ENCODE assay signal across 1 cellular context in the genomic region with DNA sequence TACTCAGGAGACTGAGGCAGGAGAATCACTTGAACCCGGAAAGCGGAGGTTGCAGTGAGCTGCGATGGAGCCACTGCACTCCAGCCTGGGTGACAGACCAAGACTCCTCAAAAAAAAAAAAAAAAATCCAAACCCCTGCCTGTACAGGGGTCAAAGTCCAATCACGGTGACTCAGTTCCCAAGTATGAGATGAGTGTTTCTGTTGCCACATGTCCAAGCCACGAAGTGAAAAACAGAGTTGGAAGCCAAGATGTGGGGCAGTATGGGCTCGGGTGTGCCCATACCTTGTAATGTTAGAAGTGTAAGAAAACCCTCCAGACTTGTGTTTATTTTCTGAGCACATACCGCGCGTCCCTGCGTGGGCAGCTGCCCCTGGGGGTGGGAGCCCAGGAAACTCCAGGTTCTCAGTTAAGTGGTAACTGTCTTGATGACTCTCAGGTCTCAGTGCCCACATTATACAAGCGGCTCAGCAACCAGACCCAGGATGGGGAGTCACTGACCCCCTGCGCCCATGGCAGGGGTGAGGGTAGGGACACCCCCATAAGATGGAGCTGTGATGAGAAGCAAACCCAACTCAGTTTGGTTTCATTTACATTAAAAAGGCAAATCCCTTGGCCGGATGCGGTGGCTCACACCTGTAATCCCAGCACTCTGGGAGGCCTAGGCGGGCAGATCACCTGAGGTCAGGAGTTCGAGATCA.
TF ChIP-seq lines count a peak whose summit lies in the region.

No MANE protein-coding gene starts in this region.

TF ChIP-seq in HepG2, 621 proteins besides CTCF, POLR2A, EP300 and RAD21 (continued from another document and continues in another):
- TF ChIP-seq GATAD1 (CRISPR knock-in tag; IDR thresholded peaks at IDR 0.05) (peak; percentile 65; the same call in 1 of the 2 replicates), GLI4 (CRISPR knock-in tag; IDR thresholded peaks at IDR 0.05; ENCODE audit: borderline replicate concordance) (no peak), JUNB (CRISPR knock-in tag; IDR thresholded peaks at IDR 0.05; ENCODE audit: borderline replicate concordance) (peak; percentile 82), BORCS8-MEF2B (CRISPR knock-in tag; IDR thresholded peaks at IDR 0.05) (no peak), SALL1 (CRISPR knock-in tag; IDR thresholded peaks at IDR 0.05) (peak; percentile 19), ZFP1 (CRISPR knock-in tag; IDR thresholded peaks at IDR 0.05) (0 out of 2 replicates have a peak, but pooled peaks have one; percentile 20), TP53 (CRISPR knock-in tag; conservative IDR thresholded peaks at IDR 0.05) (no peak), NBN (conservative IDR thresholded peaks at IDR 0.05) (no peak), RARA (CRISPR knock-in tag; IDR thresholded peaks at IDR 0.05) (0 out of 2 replicates have a peak, but pooled peaks have one; percentile 40), ZNF12 (CRISPR knock-in tag; IDR thresholded peaks at IDR 0.05) (peak; percentile 63; the same call in 1 of the 2 replicates), SMARCE1 (IDR thresholded peaks at IDR 0.05; ENCODE audit: borderline replicate concordance) (0 out of 2 replicates have a peak, but pooled peaks have one; percentile 16), FOSL2 (CRISPR knock-in tag; IDR thresholded peaks at IDR 0.05) (peak; percentile 98), ZNF205 (CRISPR knock-in tag; IDR thresholded peaks at IDR 0.05) (0 out of 2 replicates have a peak, but pooled peaks have one; percentile 63), TEAD3 (CRISPR knock-in tag; optimal IDR thresholded peaks at IDR 0.05; ENCODE audit: borderline replicate concordance) (peak; percentile 96), ZNF672 (CRISPR knock-in tag; IDR thresholded peaks at IDR 0.05) (no peak), IKZF1 (IDR thresholded peaks at IDR 0.05) (no peak), HNF4A (CRISPR knock-in tag; IDR thresholded peaks at IDR 0.05) (peak; percentile 70), SMAD3 (CRISPR knock-in tag; IDR thresholded peaks at IDR 0.05) (no peak), RXRB (CRISPR knock-in tag; IDR thresholded peaks at IDR 0.05; ENCODE audit: borderline replicate concordance) (peak; percentile 26; the same call in 1 of the 2 replicates), ATF1 (CRISPR knock-in tag; IDR thresholded peaks at IDR 0.05) (0 out of 2 replicates have a peak, but pooled peaks have one; percentile 35), ADNP (CRISPR knock-in tag; IDR thresholded peaks at IDR 0.05) (peak; percentile 34; the same call in 1 of the 2 replicates), SMAD9 (CRISPR knock-in tag; IDR thresholded peaks at IDR 0.05) (0 out of 2 replicates have a peak, but pooled peaks have one; percentile 49), NR2F1 (CRISPR knock-in tag; IDR thresholded peaks at IDR 0.05) (0 out of 4 replicates have a peak, but pooled peaks of 1 of the 2 experiments have one; percentile 5), SOX13 (IDR thresholded peaks at IDR 0.05) (no peak), SOX13 (CRISPR knock-in tag; conservative IDR thresholded peaks at IDR 0.05 in 1 of 2, IDR thresholded peaks at IDR 0.05 in 1 of 2) (peak in 1 of 2 experiments; percentile 35; a peak in 1 of 4 replicates), CHD4 (IDR thresholded peaks at IDR 0.05; ENCODE audit: borderline replicate concordance, low read length) (peak; percentile 80; the same call in 1 of the 2 replicates), THAP11 (CRISPR knock-in tag; IDR thresholded peaks at IDR 0.05) (peak; percentile 46), SAP130 (CRISPR knock-in tag; IDR thresholded peaks at IDR 0.05; ENCODE audit: low read depth) (peak; percentile 74)
- TF ChIP-seq, protein P1, sequence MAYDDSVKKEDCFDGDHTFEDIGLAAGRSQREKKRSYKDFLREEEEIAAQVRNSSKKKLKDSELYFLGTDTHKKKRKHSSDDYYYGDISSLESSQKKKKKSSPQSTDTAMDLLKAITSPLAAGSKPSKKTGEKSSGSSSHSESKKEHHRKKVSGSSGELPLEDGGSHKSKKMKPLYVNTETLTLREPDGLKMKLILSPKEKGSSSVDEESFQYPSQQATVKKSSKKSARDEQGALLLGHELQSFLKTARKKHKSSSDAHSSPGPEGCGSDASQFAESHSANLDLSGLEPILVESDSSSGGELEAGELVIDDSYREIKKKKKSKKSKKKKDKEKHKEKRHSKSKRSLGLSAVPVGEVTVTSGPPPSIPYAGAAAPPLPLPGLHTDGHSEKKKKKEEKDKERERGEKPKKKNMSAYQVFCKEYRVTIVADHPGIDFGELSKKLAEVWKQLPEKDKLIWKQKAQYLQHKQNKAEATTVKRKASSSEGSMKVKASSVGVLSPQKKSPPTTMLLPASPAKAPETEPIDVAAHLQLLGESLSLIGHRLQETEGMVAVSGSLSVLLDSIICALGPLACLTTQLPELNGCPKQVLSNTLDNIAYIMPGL (CRISPR knock-in tag; IDR thresholded peaks at IDR 0.05; ENCODE audit: borderline replicate concordance in 1 of 2, low read depth in 1 of 2), result peak in 1 of 2 experiments; percentile 13; a peak in 1 of 4 replicates
- TF ChIP-seq, protein P2, sequence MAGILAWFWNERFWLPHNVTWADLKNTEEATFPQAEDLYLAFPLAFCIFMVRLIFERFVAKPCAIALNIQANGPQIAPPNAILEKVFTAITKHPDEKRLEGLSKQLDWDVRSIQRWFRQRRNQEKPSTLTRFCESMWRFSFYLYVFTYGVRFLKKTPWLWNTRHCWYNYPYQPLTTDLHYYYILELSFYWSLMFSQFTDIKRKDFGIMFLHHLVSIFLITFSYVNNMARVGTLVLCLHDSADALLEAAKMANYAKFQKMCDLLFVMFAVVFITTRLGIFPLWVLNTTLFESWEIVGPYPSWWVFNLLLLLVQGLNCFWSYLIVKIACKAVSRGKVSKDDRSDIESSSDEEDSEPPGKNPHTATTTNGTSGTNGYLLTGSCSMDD (CRISPR knock-in tag; IDR thresholded peaks at IDR 0.05), result no peak
- TF ChIP-seq, protein P3, sequence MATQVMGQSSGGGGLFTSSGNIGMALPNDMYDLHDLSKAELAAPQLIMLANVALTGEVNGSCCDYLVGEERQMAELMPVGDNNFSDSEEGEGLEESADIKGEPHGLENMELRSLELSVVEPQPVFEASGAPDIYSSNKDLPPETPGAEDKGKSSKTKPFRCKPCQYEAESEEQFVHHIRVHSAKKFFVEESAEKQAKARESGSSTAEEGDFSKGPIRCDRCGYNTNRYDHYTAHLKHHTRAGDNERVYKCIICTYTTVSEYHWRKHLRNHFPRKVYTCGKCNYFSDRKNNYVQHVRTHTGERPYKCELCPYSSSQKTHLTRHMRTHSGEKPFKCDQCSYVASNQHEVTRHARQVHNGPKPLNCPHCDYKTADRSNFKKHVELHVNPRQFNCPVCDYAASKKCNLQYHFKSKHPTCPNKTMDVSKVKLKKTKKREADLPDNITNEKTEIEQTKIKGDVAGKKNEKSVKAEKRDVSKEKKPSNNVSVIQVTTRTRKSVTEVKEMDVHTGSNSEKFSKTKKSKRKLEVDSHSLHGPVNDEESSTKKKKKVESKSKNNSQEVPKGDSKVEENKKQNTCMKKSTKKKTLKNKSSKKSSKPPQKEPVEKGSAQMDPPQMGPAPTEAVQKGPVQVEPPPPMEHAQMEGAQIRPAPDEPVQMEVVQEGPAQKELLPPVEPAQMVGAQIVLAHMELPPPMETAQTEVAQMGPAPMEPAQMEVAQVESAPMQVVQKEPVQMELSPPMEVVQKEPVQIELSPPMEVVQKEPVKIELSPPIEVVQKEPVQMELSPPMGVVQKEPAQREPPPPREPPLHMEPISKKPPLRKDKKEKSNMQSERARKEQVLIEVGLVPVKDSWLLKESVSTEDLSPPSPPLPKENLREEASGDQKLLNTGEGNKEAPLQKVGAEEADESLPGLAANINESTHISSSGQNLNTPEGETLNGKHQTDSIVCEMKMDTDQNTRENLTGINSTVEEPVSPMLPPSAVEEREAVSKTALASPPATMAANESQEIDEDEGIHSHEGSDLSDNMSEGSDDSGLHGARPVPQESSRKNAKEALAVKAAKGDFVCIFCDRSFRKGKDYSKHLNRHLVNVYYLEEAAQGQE (IDR thresholded peaks at IDR 0.05; ENCODE audit: borderline replicate concordance in 1 of 2, low read depth in 1 of 2, low read length in 2 of 2), result peak in 1 of 2 experiments; percentile 12; a peak in 1 of 4 replicates
- TF ChIP-seq, protein P4, sequence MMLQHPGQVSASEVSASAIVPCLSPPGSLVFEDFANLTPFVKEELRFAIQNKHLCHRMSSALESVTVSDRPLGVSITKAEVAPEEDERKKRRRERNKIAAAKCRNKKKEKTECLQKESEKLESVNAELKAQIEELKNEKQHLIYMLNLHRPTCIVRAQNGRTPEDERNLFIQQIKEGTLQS (CRISPR knock-in tag; IDR thresholded peaks at IDR 0.05), result peak; percentile 90
- TF ChIP-seq, protein P5, sequence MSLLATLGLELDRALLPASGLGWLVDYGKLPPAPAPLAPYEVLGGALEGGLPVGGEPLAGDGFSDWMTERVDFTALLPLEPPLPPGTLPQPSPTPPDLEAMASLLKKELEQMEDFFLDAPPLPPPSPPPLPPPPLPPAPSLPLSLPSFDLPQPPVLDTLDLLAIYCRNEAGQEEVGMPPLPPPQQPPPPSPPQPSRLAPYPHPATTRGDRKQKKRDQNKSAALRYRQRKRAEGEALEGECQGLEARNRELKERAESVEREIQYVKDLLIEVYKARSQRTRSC (CRISPR knock-in tag; IDR thresholded peaks at IDR 0.05; ENCODE audit: low read depth), result no peak
- TF ChIP-seq, protein P6, sequence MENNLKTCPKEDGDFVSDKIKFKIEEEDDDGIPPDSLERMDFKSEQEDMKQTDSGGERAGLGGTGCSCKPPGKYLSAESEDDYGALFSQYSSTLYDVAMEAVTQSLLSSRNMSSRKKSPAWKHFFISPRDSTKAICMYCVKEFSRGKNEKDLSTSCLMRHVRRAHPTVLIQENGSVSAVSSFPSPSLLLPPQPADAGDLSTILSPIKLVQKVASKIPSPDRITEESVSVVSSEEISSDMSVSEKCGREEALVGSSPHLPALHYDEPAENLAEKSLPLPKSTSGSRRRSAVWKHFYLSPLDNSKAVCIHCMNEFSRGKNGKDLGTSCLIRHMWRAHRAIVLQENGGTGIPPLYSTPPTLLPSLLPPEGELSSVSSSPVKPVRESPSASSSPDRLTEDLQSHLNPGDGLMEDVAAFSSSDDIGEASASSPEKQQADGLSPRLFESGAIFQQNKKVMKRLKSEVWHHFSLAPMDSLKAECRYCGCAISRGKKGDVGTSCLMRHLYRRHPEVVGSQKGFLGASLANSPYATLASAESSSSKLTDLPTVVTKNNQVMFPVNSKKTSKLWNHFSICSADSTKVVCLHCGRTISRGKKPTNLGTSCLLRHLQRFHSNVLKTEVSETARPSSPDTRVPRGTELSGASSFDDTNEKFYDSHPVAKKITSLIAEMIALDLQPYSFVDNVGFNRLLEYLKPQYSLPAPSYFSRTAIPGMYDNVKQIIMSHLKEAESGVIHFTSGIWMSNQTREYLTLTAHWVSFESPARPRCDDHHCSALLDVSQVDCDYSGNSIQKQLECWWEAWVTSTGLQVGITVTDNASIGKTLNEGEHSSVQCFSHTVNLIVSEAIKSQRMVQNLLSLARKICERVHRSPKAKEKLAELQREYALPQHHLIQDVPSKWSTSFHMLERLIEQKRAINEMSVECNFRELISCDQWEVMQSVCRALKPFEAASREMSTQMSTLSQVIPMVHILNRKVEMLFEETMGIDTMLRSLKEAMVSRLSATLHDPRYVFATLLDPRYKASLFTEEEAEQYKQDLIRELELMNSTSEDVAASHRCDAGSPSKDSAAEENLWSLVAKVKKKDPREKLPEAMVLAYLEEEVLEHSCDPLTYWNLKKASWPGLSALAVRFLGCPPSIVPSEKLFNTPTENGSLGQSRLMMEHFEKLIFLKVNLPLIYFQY (CRISPR knock-in tag; IDR thresholded peaks at IDR 0.05; ENCODE audit: borderline replicate concordance), result no peak
- TF ChIP-seq, protein P7, sequence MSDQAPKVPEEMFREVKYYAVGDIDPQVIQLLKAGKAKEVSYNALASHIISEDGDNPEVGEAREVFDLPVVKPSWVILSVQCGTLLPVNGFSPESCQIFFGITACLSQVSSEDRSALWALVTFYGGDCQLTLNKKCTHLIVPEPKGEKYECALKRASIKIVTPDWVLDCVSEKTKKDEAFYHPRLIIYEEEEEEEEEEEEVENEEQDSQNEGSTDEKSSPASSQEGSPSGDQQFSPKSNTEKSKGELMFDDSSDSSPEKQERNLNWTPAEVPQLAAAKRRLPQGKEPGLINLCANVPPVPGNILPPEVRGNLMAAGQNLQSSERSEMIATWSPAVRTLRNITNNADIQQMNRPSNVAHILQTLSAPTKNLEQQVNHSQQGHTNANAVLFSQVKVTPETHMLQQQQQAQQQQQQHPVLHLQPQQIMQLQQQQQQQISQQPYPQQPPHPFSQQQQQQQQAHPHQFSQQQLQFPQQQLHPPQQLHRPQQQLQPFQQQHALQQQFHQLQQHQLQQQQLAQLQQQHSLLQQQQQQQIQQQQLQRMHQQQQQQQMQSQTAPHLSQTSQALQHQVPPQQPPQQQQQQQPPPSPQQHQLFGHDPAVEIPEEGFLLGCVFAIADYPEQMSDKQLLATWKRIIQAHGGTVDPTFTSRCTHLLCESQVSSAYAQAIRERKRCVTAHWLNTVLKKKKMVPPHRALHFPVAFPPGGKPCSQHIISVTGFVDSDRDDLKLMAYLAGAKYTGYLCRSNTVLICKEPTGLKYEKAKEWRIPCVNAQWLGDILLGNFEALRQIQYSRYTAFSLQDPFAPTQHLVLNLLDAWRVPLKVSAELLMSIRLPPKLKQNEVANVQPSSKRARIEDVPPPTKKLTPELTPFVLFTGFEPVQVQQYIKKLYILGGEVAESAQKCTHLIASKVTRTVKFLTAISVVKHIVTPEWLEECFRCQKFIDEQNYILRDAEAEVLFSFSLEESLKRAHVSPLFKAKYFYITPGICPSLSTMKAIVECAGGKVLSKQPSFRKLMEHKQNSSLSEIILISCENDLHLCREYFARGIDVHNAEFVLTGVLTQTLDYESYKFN (CRISPR knock-in tag; conservative IDR thresholded peaks at IDR 0.05), result 0 out of 2 replicates have a peak, but pooled peaks have one; percentile 19
- TF ChIP-seq, protein P8, sequence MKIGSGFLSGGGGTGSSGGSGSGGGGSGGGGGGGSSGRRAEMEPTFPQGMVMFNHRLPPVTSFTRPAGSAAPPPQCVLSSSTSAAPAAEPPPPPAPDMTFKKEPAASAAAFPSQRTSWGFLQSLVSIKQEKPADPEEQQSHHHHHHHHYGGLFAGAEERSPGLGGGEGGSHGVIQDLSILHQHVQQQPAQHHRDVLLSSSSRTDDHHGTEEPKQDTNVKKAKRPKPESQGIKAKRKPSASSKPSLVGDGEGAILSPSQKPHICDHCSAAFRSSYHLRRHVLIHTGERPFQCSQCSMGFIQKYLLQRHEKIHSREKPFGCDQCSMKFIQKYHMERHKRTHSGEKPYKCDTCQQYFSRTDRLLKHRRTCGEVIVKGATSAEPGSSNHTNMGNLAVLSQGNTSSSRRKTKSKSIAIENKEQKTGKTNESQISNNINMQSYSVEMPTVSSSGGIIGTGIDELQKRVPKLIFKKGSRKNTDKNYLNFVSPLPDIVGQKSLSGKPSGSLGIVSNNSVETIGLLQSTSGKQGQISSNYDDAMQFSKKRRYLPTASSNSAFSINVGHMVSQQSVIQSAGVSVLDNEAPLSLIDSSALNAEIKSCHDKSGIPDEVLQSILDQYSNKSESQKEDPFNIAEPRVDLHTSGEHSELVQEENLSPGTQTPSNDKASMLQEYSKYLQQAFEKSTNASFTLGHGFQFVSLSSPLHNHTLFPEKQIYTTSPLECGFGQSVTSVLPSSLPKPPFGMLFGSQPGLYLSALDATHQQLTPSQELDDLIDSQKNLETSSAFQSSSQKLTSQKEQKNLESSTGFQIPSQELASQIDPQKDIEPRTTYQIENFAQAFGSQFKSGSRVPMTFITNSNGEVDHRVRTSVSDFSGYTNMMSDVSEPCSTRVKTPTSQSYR (CRISPR knock-in tag; IDR thresholded peaks at IDR 0.05; ENCODE audit: borderline replicate concordance), result no peak
